12 cellular contexts compared by ENCODE assay signal in the genomic region with DNA sequence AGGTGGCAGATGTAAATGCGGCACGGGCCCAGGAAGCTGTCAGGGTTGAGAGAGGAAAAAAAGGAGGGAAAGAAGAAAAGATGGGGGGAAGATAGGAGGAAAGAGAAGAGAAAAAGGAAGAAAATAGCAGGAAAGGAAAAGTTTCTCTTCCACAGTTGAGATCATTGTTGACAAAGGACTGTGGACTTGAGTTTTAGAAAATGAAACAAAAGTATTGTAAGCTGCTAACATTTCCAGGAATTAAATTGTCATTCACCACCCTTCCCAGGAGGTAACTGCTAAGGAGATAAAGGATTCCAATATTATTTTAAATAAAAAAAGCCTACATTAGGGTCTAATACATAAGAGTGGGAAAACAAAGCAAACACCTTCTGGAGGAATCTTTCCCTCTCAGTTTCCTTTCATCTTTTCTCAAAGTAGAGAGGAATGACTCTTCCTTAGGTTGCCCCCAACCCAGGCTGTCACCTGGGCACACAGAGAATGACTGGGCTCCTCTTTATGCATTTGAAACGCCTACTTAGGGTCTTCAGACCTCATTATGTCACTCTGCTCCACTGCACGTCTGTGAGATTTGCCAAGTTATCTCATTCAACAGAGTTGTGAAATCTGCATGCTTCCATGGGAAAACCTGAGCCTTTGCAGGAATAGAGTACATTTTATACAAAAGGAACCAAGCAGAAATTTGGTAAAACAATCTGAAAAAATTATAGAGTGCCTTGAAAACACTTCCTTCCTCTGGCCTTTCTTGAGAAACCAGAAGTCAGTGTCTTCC.
DNase-seq lines count a peak whose midpoint lies in the region; ATAC-seq and TF ChIP-seq lines count a peak whose summit lies in the region.
"Had no signal": no experiment of that assay in that cellular context is flagged by ENCODE, and none has a peak within 500 bp of the region (broad histone marks: within the 10 kb centered on the region; RNA-seq: fewer than 3 reads in every experiment).

No MANE protein-coding gene starts in this region.

- H4K20me1 ChIP-seq in fibroblast of lung (ENCODE audit: control insufficient read depth, extremely low read depth, insufficient read depth, low read length): no peaks in the 10 kb centered on the region

- H3K79me2 ChIP-seq in fibroblast of lung (ENCODE audit: control insufficient read depth, insufficient read depth, low read length): no peaks in the 10 kb centered on the region

- H3K27ac Mint-ChIP-seq in activated CD4-positive, alpha-beta T cell treated with anti-CD3 and anti-CD28 coated beads for 36 hours: peak overlapping the region; percentile 58
- H3K27ac Mint-ChIP-seq in activated CD8-positive, alpha-beta T cell treated with anti-CD3 and anti-CD28 coated beads, Interleukin-2, amount 10 ng/mL, durations not matched to agents 7 days and 5 days: peak overlapping the region; percentile 77

- no peaks in the 10 kb centered on the region for H3K36me3 ChIP-seq in fibroblast of lung (ENCODE audit: control insufficient read depth, insufficient read depth, low read length)
- H3K36me3 ChIP-seq: suprapubic skin had no signal

- POLR2A ChIA-PET in activated CD4-positive, alpha-beta T cell treated with anti-CD3 and anti-CD28 coated beads for 36 hours (lab: Charles Lee): no interaction called here
- POLR2A ChIA-PET in activated CD8-positive, alpha-beta T cell treated with anti-CD3 and anti-CD28 coated beads, Interleukin-2, amount 10 ng/mL, durations not matched to agents 7 days and 5 days (lab: Charles Lee): interaction anchor here (1.2 kb wide), 1 partner anchor 8 kb away, joined by 3 read pairs; no protein-coding TSS in a partner anchor

- no peak overlapping the region for H3K9ac ChIP-seq in fibroblast of lung (ENCODE audit: insufficient read depth, low read length)

- H3K9me3 ChIP-seq in fibroblast of lung (ENCODE audit: control insufficient read depth, insufficient read depth, low read depth, low read length): no peaks in the 10 kb centered on the region
- H3K9me3 ChIP-seq: suprapubic skin had no signal

- peak overlapping the region; percentile 19 for H3K4me3 Mint-ChIP-seq in activated CD4-positive, alpha-beta T cell treated with anti-CD3 and anti-CD28 coated beads for 36 hours
- peak overlapping the region; percentile 40 for H3K4me3 Mint-ChIP-seq in activated CD8-positive, alpha-beta T cell treated with anti-CD3 and anti-CD28 coated beads, Interleukin-2, amount 10 ng/mL, durations not matched to agents 7 days and 5 days

- H3K9me3 Mint-ChIP-seq in activated CD4-positive, alpha-beta T cell treated with anti-CD3 and anti-CD28 coated beads for 36 hours (ENCODE audit: low read depth): no peaks in the 10 kb centered on the region
- no peaks in the 10 kb centered on the region for H3K9me3 Mint-ChIP-seq in activated CD8-positive, alpha-beta T cell treated with anti-CD3 and anti-CD28 coated beads, Interleukin-2, amount 10 ng/mL, durations not matched to agents 7 days and 5 days (ENCODE audit: insufficient read depth)

- intact Hi-C loops in activated CD4-positive, alpha-beta T cell treated with anti-CD3 and anti-CD28 coated beads for 36 hours (cut with DNase I, micrococcal nuclease): loop anchor here in 1 of 2 experiments (2.0 kb wide), 1 partner anchor 19 kb away; no protein-coding TSS in a partner anchor

- no peaks in the 10 kb centered on the region for H3K27me3 Mint-ChIP-seq in activated CD4-positive, alpha-beta T cell treated with anti-CD3 and anti-CD28 coated beads for 36 hours
- H3K27me3 Mint-ChIP-seq in activated CD8-positive, alpha-beta T cell treated with anti-CD3 and anti-CD28 coated beads, Interleukin-2, amount 10 ng/mL, durations not matched to agents 7 days and 5 days (ENCODE audit: low read depth): no peaks in the 10 kb centered on the region

- H2AFZ ChIP-seq in fibroblast of lung (ENCODE audit: low read length): no peak overlapping the region

- peaks cover 8% of the 10 kb centered on the region for H3K36me3 Mint-ChIP-seq in activated CD4-positive, alpha-beta T cell treated with anti-CD3 and anti-CD28 coated beads for 36 hours (ENCODE audit: low read depth)
- peaks cover 3% of the 10 kb centered on the region for H3K36me3 Mint-ChIP-seq in activated CD8-positive, alpha-beta T cell treated with anti-CD3 and anti-CD28 coated beads, Interleukin-2, amount 10 ng/mL, durations not matched to agents 7 days and 5 days (ENCODE audit: low read depth)

- CTCF ChIA-PET in activated CD4-positive, alpha-beta T cell treated with anti-CD3 and anti-CD28 coated beads for 36 hours (lab: Charles Lee): interaction anchor here (0.5 to 1.1 kb wide), 3 partner anchors 19 to 94 kb away, joined by 3 to 5 read pairs (median 3); no protein-coding TSS in a partner anchor
- CTCF ChIA-PET in activated CD8-positive, alpha-beta T cell treated with anti-CD3 and anti-CD28 coated beads, Interleukin-2, amount 10 ng/mL, durations not matched to agents 7 days and 5 days (lab: Charles Lee): interaction anchor here (0.6 to 1.7 kb wide), 4 partner anchors 11 to 62 kb away, joined by 3 to 5 read pairs (median 4); no protein-coding TSS in a partner anchor

- H3K27me3 ChIP-seq in fibroblast of lung (ENCODE audit: control insufficient read depth, insufficient read depth, low read length): no peaks in the 10 kb centered on the region
- H3K27me3 ChIP-seq: suprapubic skin had no signal

- ATAC-seq in activated CD4-positive, alpha-beta T cell treated with anti-CD3 and anti-CD28 coated beads for 36 hours: no peak
- ATAC-seq in activated CD8-positive, alpha-beta T cell treated with anti-CD3 and anti-CD28 coated beads, Interleukin-2, amount 10 ng/mL, durations not matched to agents 7 days and 5 days: peak; percentile 9
- ATAC-seq in GM18502 (IDR thresholded peaks at IDR 0.05; ENCODE audit: poor library complexity, unreplicated experiment): no peak

- TF ChIP-seq CTCF in fibroblast of lung (conservative IDR thresholded peaks at IDR 0.05 in 1 of 2, IDR thresholded peaks at IDR 0.05 in 1 of 2; ENCODE audit: low read depth in 1 of 2, low read length in 2 of 2): no peak

- H3K4me3 ChIP-seq in fibroblast of lung (replicated peaks in 1 of 4; ENCODE audit: control extremely low read depth in 1 of 4, insufficient read depth in 1 of 4, low read depth in 3 of 4, low read length in 4 of 4): no peak overlapping the region
- H3K4me3 ChIP-seq: suprapubic skin had no signal

- H3K4me1 Mint-ChIP-seq in activated CD4-positive, alpha-beta T cell treated with anti-CD3 and anti-CD28 coated beads for 36 hours: peaks cover 88% of the 10 kb centered on the region
- peaks cover 71% of the 10 kb centered on the region for H3K4me1 Mint-ChIP-seq in activated CD8-positive, alpha-beta T cell treated with anti-CD3 and anti-CD28 coated beads, Interleukin-2, amount 10 ng/mL, durations not matched to agents 7 days and 5 days (ENCODE audit: low read depth)

- no peak for DNase-seq in activated CD4-positive, alpha-beta T cell treated with anti-CD3 and anti-CD28 coated beads for 36 hours
- DNase-seq in activated CD4-positive, alpha-beta T cell treated with anti-CD3 and anti-CD28 coated beads, Interleukin-2, amount 50 U/mL, for 48 hours: no peak
- DNase-seq in activated CD8-positive, alpha-beta T cell treated with anti-CD3 and anti-CD28 coated beads, Interleukin-2, amount 10 ng/mL, durations not matched to agents 7 days and 5 days: no peak
- peak in 1 of 2 donors; percentile 43 for DNase-seq in fibroblast of lung (ENCODE audit: low read depth in 2 of 2)
- peak; percentile 51 for DNase-seq in renal cortical epithelial cell (ENCODE audit: low read depth)
- no peak for DNase-seq in amygdala (lab: John Stamatoyannopoulos, UW)
- DNase-seq in nucleus accumbens (lab: John Stamatoyannopoulos, UW): no peak
- DNase-seq: MV-4-11; NCI-H774; stimulated activated CD4-positive, alpha-beta T cell treated with anti-CD3 and anti-CD28 coated beads, Interleukin-2, amount 100 ng/mL, for 48 hours had no signal

- peaks cover 2% of the 10 kb centered on the region for H3K4me1 ChIP-seq in fibroblast of lung (ENCODE audit: control insufficient read depth, extremely low read depth, insufficient read depth, low read length)

- H3K27ac ChIP-seq in fibroblast of lung (ENCODE audit: insufficient read depth, low read length): no peak overlapping the region
- H3K27ac ChIP-seq: suprapubic skin had no signal

- peak overlapping the region; percentile 48 for H3K4me2 ChIP-seq in fibroblast of lung (ENCODE audit: extremely low read depth, insufficient read depth, low read length)
